ENCODE assay signal across 8 cellular contexts in the genomic region with DNA sequence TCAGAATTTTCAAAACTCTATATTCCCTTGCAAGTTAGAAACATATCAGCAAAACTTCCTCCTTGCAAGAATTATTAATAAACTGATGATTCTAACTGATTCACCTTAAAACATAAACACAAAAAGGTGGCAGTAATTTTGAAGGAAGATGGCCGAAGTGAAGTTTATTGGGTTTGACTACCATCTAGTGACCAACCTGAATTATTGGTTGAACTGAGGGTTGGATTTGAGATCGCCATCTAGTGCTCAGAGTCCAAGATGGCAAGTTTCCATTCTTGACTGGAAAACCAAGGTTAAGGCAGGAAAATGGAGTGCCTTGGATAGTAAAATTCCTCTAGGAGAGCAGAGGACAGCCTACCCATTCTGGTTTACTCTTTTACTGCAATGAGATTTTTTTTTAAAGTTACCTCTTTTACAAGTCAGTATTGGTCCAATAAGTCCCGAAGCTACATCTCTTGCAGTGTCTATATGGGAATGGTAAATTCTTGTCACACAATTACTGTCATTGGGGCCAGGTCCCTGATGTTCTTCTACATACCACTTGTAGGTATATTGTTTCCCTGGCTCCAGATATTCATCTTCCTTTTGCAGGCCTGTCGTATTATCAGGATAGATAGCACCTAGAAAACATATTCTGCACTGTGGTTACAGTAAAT. TPM values are rescaled to one million over a fixed set of nuclear protein-coding genes. Genes with fewer than 3 reads are reported as not detected.
DNase-seq lines count a peak whose midpoint lies in the region; ATAC-seq and TF ChIP-seq lines count a peak whose summit lies in the region.

No MANE protein-coding gene starts in this region.

- CTCF ChIA-PET in Panc1 (lab: Charles Lee) = interaction anchor here (0.7 to 1.8 kb wide), 2 partner anchors 40 to 152 kb away, joined by 3 to 10 read pairs; no protein-coding TSS in a partner anchor

- peaks cover 19% of the 10 kb centered on the region for H3K4me1 ChIP-seq in Panc1 (ENCODE audit: control insufficient read depth, insufficient read depth, low read length)
- H3K4me1 ChIP-seq in thoracic aorta (ENCODE audit: control insufficient read depth in 1 of 2, low read depth in 2 of 2) = peaks cover 6 to 32% of the 10 kb centered on the region in 2 donors

- ATAC-seq in HG02571 (IDR thresholded peaks at IDR 0.05; ENCODE audit: unreplicated experiment) (peak; percentile 86), Panc1 (peak; percentile 77), left lobe of liver (peak; percentile 98), thoracic aorta (ENCODE audit: insufficient number of reproducible peaks, low FRiP score, low read depth) (peak; percentile 75)

- no peaks in the 10 kb centered on the region for H3K9me3 ChIP-seq in MG63
- H3K9me3 ChIP-seq in Panc1 (ENCODE audit: control insufficient read depth, insufficient read depth, low read depth, low read length) = peaks cover 13% of the 10 kb centered on the region; the same call in 1 of the 2 replicates
- H3K9me3 ChIP-seq in thoracic aorta = no peaks in the 10 kb centered on the region

- no TSS peak for BruUV-seq in Panc1 (replicated peaks; lab: Mats Ljungman, UMichigan)

- H3K4me3 ChIP-seq in AG09309 (ENCODE audit: control insufficient read depth, low read depth, low read length) (no peak overlapping the region), GM12864 (ENCODE audit: low read depth, low read length) (no peak overlapping the region), MG63 (no peak overlapping the region), Panc1 (ENCODE audit: low read depth in 2 of 2, low read length in 2 of 2) (no peak overlapping the region), choroid plexus epithelial cell (ENCODE audit: low read depth, low read length) (no peak overlapping the region), thoracic aorta (no peak overlapping the region)

- H3K27ac ChIP-seq in Panc1 (ENCODE audit: low read length) = peak overlapping the region; percentile 91
- no peak overlapping the region for H3K27ac ChIP-seq in thoracic aorta

- DNase-seq in AG09309 (ENCODE audit: low read depth) (peak; percentile 76), GM12864 (ENCODE audit: low read depth) (peak; percentile 54), MG63 (peak; percentile 44), Panc1 (ENCODE audit: low read depth, low spot score) (peak; percentile 90), choroid plexus epithelial cell (ENCODE audit: low read depth) (peak; percentile 94), left lobe of liver (ENCODE audit: low spot score) (peak; percentile 54), thoracic aorta (ENCODE audit: low spot score) (no peak)

- H3K27me3 ChIP-seq in MG63 (no peaks in the 10 kb centered on the region), Panc1 (ENCODE audit: control insufficient read depth, insufficient read depth, low read length) (no peaks in the 10 kb centered on the region), thoracic aorta (replicated peaks; ENCODE audit: insufficient read depth) (no peaks in the 10 kb centered on the region)

- H3K36me3 ChIP-seq in MG63 = no peaks in the 10 kb centered on the region
- H3K36me3 ChIP-seq in Panc1 (ENCODE audit: control insufficient read depth, insufficient read depth, low read length) = no peaks in the 10 kb centered on the region
- H3K36me3 ChIP-seq in thoracic aorta = no peaks in the 10 kb centered on the region

- POLR2A ChIA-PET in Panc1 (lab: Charles Lee) = no interaction called here

- TF ChIP-seq CTCF in AG09309 (IDR thresholded peaks at IDR 0.05; ENCODE audit: control insufficient read depth, insufficient read depth, low read depth, low read length, missing control alignments) (peak; percentile 89), GM12864 (IDR thresholded peaks at IDR 0.05; ENCODE audit: low read depth, low read length, missing control alignments) (peak; percentile 82), Panc1 (IDR thresholded peaks at IDR 0.05) (peak; percentile 95), choroid plexus epithelial cell (conservative IDR thresholded peaks at IDR 0.05; ENCODE audit: low read depth, low read length) (peak; percentile 97), thoracic aorta (IDR thresholded peaks at IDR 0.05) (peak; percentile 84)

- intact Hi-C loops in Panc1 (cut with micrococcal nuclease; ENCODE audit: unreplicated experiment) = loop anchor here (1.0 to 5.0 kb wide), 4 partner anchors 59 to 316 kb away; a partner anchor contains a TSS

- in situ Hi-C loops in Panc1 (cut with HindIII; ENCODE audit: low pct_unique_long_range_greater_than_20kb, low sequenced_read_pairs) = no loop called here

RNA-seq across cellular contexts. Expression of a gene that starts 51.6 kb away (rescaled TPM):
- total RNA-seq in MG63 (2014; rRNA removed; shearing (Covaris generic); ENCODE audit: low replicate concordance) = not detected in 2 replicates
- total RNA-seq in Panc1 (2021; ENCODE audit: unreplicated experiment) = 5.8 TPM
- polyA plus RNA-seq in Panc1 (2012; ENCODE audit: insufficient read length) = 15.2 TPM
- total RNA-seq in left lobe of liver = 1,073 TPM
- 10 to 100 TPM; 58.1 to 64.0 TPM for total RNA-seq in thoracic aorta

Comparison
In these comparisons a context has a peak if more than half of its experiments do, and no peak if none do; other contexts are left out.
1. RNA of a gene that starts 51.6 kb away (total RNA-seq): 1,073 TPM in left lobe of liver (single experiment); 58.1 to 64.0 TPM in thoracic aorta, 5.8 TPM in Panc1 (single experiment) and not detected in MG63; every median in the first group is over 10 times any median in the second.
2. Peak in every context shown above with its lines, with median percentiles within 50 percentile points of each other: CTCF ChIP-seq and ATAC-seq.